In genomic region chr3:197854596-197855343, GRCh38 we compare ENCODE assay signal across 1 cellular context.
TF ChIP-seq lines count a peak whose summit lies in the region.

No MANE protein-coding gene starts in this region.

TF ChIP-seq in H1, 55 proteins besides CTCF, POLR2A, EP300 and RAD21 (continued from another document):
- TF ChIP-seq CHD7 (IDR thresholded peaks at IDR 0.05; ENCODE audit: insufficient replicate concordance, low read length) = peak; percentile 59
- TF ChIP-seq SP1 (IDR thresholded peaks at IDR 0.05; ENCODE audit: low read depth, low read length) = peak; percentile 78; the same call in 1 of the 2 replicates
- no peak; the same call in 1 of the 2 replicates for TF ChIP-seq EGR1 (IDR thresholded peaks at IDR 0.05; ENCODE audit: borderline replicate concordance, low read depth, low read length)
- TF ChIP-seq YY1 (IDR thresholded peaks at IDR 0.05; ENCODE audit: low read depth, low read length) = 0 out of 2 replicates have a peak, but pooled peaks have one; percentile 17
- peak; percentile 86 for TF ChIP-seq CEBPB (IDR thresholded peaks at IDR 0.05; ENCODE audit: low read depth, low read length)
- peak in 1 of 2 experiments; percentile 76 for TF ChIP-seq BCL11A (IDR thresholded peaks at IDR 0.05; ENCODE audit: low read depth in 2 of 2, low read length in 2 of 2)
- TF ChIP-seq RFX5 (IDR thresholded peaks at IDR 0.05; ENCODE audit: borderline replicate concordance, low read depth, low read length) = no peak
- TF ChIP-seq SAP30 (IDR thresholded peaks at IDR 0.05; ENCODE audit: insufficient read depth, insufficient replicate concordance, low read length) = no peak
- no peak for TF ChIP-seq PHF8 (conservative IDR thresholded peaks at IDR 0.05; ENCODE audit: low read depth, low read length)
- no peak for TF ChIP-seq BACH1 (IDR thresholded peaks at IDR 0.05; ENCODE audit: low read length)
- TF ChIP-seq TEAD4 (IDR thresholded peaks at IDR 0.05; ENCODE audit: low read depth, low read length) = peak; percentile 97
- peak; percentile 66 to 89; a peak in 3 of 4 replicates for TF ChIP-seq HDAC2 (IDR thresholded peaks at IDR 0.05; ENCODE audit: borderline replicate concordance in 1 of 2, low read depth in 2 of 2, low read length in 2 of 2)
- no peak for TF ChIP-seq GABPA (IDR thresholded peaks at IDR 0.05; ENCODE audit: borderline replicate concordance, insufficient read depth, low read length)
- TF ChIP-seq SRF (IDR thresholded peaks at IDR 0.05; ENCODE audit: low read depth, low read length) = no peak
- TF ChIP-seq TAF1 (IDR thresholded peaks at IDR 0.05; ENCODE audit: low read depth, low read length) = no peak
- peak; percentile 76; the same call in 1 of the 2 replicates for TF ChIP-seq ATF2 (IDR thresholded peaks at IDR 0.05; ENCODE audit: low read length)
- 0 out of 2 replicates have a peak, but pooled peaks have one; percentile 49 for TF ChIP-seq CREB1 (IDR thresholded peaks at IDR 0.05)
- 0 out of 2 replicates have a peak, but pooled peaks have one; percentile 11 for TF ChIP-seq ATF3 (IDR thresholded peaks at IDR 0.05; ENCODE audit: insufficient read depth, low read depth, low read length)
- no peak for TF ChIP-seq USF2 (IDR thresholded peaks at IDR 0.05; ENCODE audit: low read length)
- peak; percentile 8; the same call in 1 of the 2 replicates for TF ChIP-seq POU5F1 (IDR thresholded peaks at IDR 0.05; ENCODE audit: low read depth, low read length)
- peak; percentile 69 for TF ChIP-seq MAX (IDR thresholded peaks at IDR 0.05)
- TF ChIP-seq TCF12 (IDR thresholded peaks at IDR 0.05; ENCODE audit: low read depth, low read length) = peak; percentile 84; the same call in 1 of the 2 replicates
- TF ChIP-seq CTBP2 (IDR thresholded peaks at IDR 0.05; ENCODE audit: borderline replicate concordance, insufficient read depth, insufficient read length, low read length) = no peak
- TF ChIP-seq HDAC6 (IDR thresholded peaks at IDR 0.05; ENCODE audit: low read depth, low read length) = no peak
- TF ChIP-seq SP4 (IDR thresholded peaks at IDR 0.05; ENCODE audit: low read length) = no peak
- TF ChIP-seq ASH2L (IDR thresholded peaks at IDR 0.05; ENCODE audit: low read length) = peak; percentile 30
- no peak for TF ChIP-seq MAFK (IDR thresholded peaks at IDR 0.05; ENCODE audit: low read depth, low read length)
- TF ChIP-seq NANOG (IDR thresholded peaks at IDR 0.05; ENCODE audit: insufficient read depth, low read depth, low read length, poor library complexity, severe bottlenecking) = peak; percentile 90
- no peak for TF ChIP-seq SIRT6 (IDR thresholded peaks at IDR 0.05; ENCODE audit: low read length)
- no peak for TF ChIP-seq RBBP5 (IDR thresholded peaks at IDR 0.05; ENCODE audit: borderline replicate concordance, low read depth, low read length)
- TF ChIP-seq POLR2AphosphoS5 (IDR thresholded peaks at IDR 0.05; ENCODE audit: low read depth, low read length) = peak; percentile 88
- TF ChIP-seq EZH2 (IDR thresholded peaks at IDR 0.05; ENCODE audit: low read depth, low read length, severe bottlenecking) = no peak
- TF ChIP-seq SIX5 (IDR thresholded peaks at IDR 0.05; ENCODE audit: low read depth, low read length) = no peak
